Comparison of ENCODE assay signal across 1 cellular context in the genomic region with DNA sequence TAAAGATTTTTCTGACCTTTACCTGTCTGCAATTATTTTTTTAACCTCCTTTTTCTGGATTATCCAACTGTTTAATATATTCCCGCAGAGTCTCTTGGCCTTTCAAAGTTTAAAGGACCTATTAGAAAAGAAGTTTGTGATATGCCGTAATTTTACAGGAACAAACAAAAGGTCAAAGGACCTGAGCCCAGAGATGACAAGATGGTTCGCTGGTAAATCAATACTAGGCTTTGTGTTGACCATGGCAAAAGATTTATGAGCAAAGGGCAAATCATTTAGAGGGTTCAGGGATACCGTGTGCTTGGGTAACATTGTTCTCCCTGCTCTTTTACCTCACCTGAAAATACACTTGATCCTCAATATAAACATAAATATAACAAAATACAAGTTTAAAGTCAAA.
A peak's percentile ranks its signal among the peaks of the same experiment; 100 is the strongest.
TF ChIP-seq lines count a peak whose summit lies in the region.

No MANE protein-coding gene starts in this region.

TF ChIP-seq in HepG2, 621 proteins besides CTCF, POLR2A, EP300 and RAD21 (continued from another document and continues in another):
- TF ChIP-seq, protein P1, sequence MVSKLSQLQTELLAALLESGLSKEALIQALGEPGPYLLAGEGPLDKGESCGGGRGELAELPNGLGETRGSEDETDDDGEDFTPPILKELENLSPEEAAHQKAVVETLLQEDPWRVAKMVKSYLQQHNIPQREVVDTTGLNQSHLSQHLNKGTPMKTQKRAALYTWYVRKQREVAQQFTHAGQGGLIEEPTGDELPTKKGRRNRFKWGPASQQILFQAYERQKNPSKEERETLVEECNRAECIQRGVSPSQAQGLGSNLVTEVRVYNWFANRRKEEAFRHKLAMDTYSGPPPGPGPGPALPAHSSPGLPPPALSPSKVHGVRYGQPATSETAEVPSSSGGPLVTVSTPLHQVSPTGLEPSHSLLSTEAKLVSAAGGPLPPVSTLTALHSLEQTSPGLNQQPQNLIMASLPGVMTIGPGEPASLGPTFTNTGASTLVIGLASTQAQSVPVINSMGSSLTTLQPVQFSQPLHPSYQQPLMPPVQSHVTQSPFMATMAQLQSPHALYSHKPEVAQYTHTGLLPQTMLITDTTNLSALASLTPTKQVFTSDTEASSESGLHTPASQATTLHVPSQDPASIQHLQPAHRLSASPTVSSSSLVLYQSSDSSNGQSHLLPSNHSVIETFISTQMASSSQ (IDR thresholded peaks at IDR 0.05; ENCODE audit: low read depth), result peak; percentile 81
- TF ChIP-seq, protein P1 (CRISPR knock-in tag; IDR thresholded peaks at IDR 0.05; ENCODE audit: borderline replicate concordance), result peak; percentile 88; the same call in 1 of the 2 replicates
- no peak for TF ChIP-seq ZNF850 (CRISPR knock-in tag; conservative IDR thresholded peaks at IDR 0.05)
- TF ChIP-seq ZNF549 (CRISPR knock-in tag; IDR thresholded peaks at IDR 0.05), result no peak
- peak; percentile 98 for TF ChIP-seq ONECUT2 (CRISPR knock-in tag; IDR thresholded peaks at IDR 0.05)
- TF ChIP-seq STAT5B (CRISPR knock-in tag; IDR thresholded peaks at IDR 0.05), result no peak
- TF ChIP-seq, protein P2, sequence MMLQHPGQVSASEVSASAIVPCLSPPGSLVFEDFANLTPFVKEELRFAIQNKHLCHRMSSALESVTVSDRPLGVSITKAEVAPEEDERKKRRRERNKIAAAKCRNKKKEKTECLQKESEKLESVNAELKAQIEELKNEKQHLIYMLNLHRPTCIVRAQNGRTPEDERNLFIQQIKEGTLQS (CRISPR knock-in tag; IDR thresholded peaks at IDR 0.05), result no peak
- TF ChIP-seq FOSL2 (CRISPR knock-in tag; IDR thresholded peaks at IDR 0.05), result peak; percentile 86
- TF ChIP-seq, protein P3, sequence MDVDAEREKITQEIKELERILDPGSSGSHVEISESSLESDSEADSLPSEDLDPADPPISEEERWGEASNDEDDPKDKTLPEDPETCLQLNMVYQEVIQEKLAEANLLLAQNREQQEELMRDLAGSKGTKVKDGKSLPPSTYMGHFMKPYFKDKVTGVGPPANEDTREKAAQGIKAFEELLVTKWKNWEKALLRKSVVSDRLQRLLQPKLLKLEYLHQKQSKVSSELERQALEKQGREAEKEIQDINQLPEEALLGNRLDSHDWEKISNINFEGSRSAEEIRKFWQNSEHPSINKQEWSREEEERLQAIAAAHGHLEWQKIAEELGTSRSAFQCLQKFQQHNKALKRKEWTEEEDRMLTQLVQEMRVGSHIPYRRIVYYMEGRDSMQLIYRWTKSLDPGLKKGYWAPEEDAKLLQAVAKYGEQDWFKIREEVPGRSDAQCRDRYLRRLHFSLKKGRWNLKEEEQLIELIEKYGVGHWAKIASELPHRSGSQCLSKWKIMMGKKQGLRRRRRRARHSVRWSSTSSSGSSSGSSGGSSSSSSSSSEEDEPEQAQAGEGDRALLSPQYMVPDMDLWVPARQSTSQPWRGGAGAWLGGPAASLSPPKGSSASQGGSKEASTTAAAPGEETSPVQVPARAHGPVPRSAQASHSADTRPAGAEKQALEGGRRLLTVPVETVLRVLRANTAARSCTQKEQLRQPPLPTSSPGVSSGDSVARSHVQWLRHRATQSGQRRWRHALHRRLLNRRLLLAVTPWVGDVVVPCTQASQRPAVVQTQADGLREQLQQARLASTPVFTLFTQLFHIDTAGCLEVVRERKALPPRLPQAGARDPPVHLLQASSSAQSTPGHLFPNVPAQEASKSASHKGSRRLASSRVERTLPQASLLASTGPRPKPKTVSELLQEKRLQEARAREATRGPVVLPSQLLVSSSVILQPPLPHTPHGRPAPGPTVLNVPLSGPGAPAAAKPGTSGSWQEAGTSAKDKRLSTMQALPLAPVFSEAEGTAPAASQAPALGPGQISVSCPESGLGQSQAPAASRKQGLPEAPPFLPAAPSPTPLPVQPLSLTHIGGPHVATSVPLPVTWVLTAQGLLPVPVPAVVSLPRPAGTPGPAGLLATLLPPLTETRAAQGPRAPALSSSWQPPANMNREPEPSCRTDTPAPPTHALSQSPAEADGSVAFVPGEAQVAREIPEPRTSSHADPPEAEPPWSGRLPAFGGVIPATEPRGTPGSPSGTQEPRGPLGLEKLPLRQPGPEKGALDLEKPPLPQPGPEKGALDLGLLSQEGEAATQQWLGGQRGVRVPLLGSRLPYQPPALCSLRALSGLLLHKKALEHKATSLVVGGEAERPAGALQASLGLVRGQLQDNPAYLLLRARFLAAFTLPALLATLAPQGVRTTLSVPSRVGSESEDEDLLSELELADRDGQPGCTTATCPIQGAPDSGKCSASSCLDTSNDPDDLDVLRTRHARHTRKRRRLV (CRISPR knock-in tag; IDR thresholded peaks at IDR 0.05), result no peak
- TF ChIP-seq NKX3-1 (CRISPR knock-in tag; IDR thresholded peaks at IDR 0.05), result peak; percentile 80; the same call in 1 of the 2 replicates
- no peak for TF ChIP-seq ZSCAN31 (CRISPR knock-in tag; IDR thresholded peaks at IDR 0.05; ENCODE audit: low read depth)
- TF ChIP-seq, protein P4, sequence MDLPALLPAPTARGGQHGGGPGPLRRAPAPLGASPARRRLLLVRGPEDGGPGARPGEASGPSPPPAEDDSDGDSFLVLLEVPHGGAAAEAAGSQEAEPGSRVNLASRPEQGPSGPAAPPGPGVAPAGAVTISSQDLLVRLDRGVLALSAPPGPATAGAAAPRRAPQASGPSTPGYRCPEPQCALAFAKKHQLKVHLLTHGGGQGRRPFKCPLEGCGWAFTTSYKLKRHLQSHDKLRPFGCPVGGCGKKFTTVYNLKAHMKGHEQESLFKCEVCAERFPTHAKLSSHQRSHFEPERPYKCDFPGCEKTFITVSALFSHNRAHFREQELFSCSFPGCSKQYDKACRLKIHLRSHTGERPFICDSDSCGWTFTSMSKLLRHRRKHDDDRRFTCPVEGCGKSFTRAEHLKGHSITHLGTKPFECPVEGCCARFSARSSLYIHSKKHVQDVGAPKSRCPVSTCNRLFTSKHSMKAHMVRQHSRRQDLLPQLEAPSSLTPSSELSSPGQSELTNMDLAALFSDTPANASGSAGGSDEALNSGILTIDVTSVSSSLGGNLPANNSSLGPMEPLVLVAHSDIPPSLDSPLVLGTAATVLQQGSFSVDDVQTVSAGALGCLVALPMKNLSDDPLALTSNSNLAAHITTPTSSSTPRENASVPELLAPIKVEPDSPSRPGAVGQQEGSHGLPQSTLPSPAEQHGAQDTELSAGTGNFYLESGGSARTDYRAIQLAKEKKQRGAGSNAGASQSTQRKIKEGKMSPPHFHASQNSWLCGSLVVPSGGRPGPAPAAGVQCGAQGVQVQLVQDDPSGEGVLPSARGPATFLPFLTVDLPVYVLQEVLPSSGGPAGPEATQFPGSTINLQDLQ (CRISPR knock-in tag; IDR thresholded peaks at IDR 0.05), result no peak
- TF ChIP-seq ZNF232 (CRISPR knock-in tag; IDR thresholded peaks at IDR 0.05; ENCODE audit: borderline replicate concordance), result no peak
- no peak for TF ChIP-seq ZC3H13 (CRISPR knock-in tag; IDR thresholded peaks at IDR 0.05)
- TF ChIP-seq, protein P5, sequence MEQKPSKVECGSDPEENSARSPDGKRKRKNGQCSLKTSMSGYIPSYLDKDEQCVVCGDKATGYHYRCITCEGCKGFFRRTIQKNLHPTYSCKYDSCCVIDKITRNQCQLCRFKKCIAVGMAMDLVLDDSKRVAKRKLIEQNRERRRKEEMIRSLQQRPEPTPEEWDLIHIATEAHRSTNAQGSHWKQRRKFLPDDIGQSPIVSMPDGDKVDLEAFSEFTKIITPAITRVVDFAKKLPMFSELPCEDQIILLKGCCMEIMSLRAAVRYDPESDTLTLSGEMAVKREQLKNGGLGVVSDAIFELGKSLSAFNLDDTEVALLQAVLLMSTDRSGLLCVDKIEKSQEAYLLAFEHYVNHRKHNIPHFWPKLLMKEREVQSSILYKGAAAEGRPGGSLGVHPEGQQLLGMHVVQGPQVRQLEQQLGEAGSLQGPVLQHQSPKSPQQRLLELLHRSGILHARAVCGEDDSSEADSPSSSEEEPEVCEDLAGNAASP (CRISPR knock-in tag; IDR thresholded peaks at IDR 0.05; ENCODE audit: borderline replicate concordance), result peak; percentile 82; the same call in 1 of the 2 replicates
- 0 out of 2 replicates have a peak, but pooled peaks have one; percentile 35 for TF ChIP-seq SPEN (CRISPR knock-in tag; IDR thresholded peaks at IDR 0.05; ENCODE audit: low read depth)
- TF ChIP-seq, protein P6, sequence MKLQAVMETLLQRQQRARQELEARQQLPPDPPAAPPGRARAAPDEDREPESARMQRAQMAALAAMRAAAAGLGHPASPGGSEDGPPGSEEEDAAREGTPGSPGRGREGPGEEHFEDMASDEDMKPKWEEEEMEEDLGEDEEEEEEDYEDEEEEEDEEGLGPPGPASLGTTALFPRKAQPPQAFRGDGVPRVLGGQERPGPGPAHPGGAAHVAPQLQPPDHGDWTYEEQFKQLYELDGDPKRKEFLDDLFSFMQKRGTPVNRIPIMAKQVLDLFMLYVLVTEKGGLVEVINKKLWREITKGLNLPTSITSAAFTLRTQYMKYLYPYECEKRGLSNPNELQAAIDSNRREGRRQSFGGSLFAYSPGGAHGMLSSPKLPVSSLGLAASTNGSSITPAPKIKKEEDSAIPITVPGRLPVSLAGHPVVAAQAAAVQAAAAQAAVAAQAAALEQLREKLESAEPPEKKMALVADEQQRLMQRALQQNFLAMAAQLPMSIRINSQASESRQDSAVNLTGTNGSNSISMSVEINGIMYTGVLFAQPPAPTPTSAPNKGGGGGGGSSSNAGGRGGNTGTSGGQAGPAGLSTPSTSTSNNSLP (IDR thresholded peaks at IDR 0.05; ENCODE audit: low read depth, low read length), result peak; percentile 95
- TF ChIP-seq, protein P7, sequence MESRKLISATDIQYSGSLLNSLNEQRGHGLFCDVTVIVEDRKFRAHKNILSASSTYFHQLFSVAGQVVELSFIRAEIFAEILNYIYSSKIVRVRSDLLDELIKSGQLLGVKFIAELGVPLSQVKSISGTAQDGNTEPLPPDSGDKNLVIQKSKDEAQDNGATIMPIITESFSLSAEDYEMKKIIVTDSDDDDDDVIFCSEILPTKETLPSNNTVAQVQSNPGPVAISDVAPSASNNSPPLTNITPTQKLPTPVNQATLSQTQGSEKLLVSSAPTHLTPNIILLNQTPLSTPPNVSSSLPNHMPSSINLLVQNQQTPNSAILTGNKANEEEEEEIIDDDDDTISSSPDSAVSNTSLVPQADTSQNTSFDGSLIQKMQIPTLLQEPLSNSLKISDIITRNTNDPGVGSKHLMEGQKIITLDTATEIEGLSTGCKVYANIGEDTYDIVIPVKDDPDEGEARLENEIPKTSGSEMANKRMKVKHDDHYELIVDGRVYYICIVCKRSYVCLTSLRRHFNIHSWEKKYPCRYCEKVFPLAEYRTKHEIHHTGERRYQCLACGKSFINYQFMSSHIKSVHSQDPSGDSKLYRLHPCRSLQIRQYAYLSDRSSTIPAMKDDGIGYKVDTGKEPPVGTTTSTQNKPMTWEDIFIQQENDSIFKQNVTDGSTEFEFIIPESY (CRISPR knock-in tag; IDR thresholded peaks at IDR 0.05), result peak; percentile 56; the same call in 1 of the 2 replicates
- no peak for TF ChIP-seq ZNF883 (CRISPR knock-in tag; IDR thresholded peaks at IDR 0.05; ENCODE audit: not compliant biosample characterization)
- no peak for TF ChIP-seq MAFG (CRISPR knock-in tag; IDR thresholded peaks at IDR 0.05)
- no peak for TF ChIP-seq ZKSCAN1 (IDR thresholded peaks at IDR 0.05; ENCODE audit: low read length)
- TF ChIP-seq PHB2 (IDR thresholded peaks at IDR 0.05; ENCODE audit: partially characterized antibody), result no peak
- TF ChIP-seq, protein P8, sequence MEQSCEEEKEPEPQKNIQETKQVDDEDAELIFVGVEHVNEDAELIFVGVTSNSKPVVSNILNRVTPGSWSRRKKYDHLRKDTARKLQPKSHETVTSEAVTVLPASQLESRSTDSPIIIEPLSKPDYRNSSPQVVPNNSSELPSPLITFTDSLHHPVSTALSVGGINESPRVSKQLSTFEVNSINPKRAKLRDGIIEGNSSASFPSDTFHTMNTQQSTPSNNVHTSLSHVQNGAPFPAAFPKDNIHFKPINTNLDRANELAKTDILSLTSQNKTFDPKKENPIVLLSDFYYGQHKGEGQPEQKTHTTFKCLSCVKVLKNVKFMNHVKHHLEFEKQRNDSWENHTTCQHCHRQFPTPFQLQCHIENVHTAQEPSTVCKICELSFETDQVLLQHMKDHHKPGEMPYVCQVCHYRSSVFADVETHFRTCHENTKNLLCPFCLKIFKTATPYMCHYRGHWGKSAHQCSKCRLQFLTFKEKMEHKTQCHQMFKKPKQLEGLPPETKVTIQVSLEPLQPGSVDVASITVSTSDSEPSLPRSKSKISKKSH (CRISPR knock-in tag; IDR thresholded peaks at IDR 0.05; ENCODE audit: borderline replicate concordance), result no peak
- TF ChIP-seq FOXM1 (CRISPR knock-in tag; IDR thresholded peaks at IDR 0.05), result no peak
- peak; percentile 45; the same call in 1 of the 2 replicates for TF ChIP-seq FOXA1 (IDR thresholded peaks at IDR 0.05)
- TF ChIP-seq FOXA1 (CRISPR knock-in tag; IDR thresholded peaks at IDR 0.05), result peak; percentile 92
- no peak for TF ChIP-seq ZNF720 (CRISPR knock-in tag; IDR thresholded peaks at IDR 0.05)
- TF ChIP-seq ZFP36L1 (CRISPR knock-in tag; IDR thresholded peaks at IDR 0.05), result no peak
- TF ChIP-seq, protein P9, sequence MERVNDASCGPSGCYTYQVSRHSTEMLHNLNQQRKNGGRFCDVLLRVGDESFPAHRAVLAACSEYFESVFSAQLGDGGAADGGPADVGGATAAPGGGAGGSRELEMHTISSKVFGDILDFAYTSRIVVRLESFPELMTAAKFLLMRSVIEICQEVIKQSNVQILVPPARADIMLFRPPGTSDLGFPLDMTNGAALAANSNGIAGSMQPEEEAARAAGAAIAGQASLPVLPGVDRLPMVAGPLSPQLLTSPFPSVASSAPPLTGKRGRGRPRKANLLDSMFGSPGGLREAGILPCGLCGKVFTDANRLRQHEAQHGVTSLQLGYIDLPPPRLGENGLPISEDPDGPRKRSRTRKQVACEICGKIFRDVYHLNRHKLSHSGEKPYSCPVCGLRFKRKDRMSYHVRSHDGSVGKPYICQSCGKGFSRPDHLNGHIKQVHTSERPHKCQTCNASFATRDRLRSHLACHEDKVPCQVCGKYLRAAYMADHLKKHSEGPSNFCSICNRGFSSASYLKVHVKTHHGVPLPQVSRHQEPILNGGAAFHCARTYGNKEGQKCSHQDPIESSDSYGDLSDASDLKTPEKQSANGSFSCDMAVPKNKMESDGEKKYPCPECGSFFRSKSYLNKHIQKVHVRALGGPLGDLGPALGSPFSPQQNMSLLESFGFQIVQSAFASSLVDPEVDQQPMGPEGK (CRISPR knock-in tag; IDR thresholded peaks at IDR 0.05), result peak; percentile 47; the same call in 1 of the 2 replicates
- TF ChIP-seq, protein P10, sequence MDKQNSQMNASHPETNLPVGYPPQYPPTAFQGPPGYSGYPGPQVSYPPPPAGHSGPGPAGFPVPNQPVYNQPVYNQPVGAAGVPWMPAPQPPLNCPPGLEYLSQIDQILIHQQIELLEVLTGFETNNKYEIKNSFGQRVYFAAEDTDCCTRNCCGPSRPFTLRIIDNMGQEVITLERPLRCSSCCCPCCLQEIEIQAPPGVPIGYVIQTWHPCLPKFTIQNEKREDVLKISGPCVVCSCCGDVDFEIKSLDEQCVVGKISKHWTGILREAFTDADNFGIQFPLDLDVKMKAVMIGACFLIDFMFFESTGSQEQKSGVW (CRISPR knock-in tag; IDR thresholded peaks at IDR 0.05; ENCODE audit: borderline replicate concordance), result no peak
